8 cellular contexts compared by ENCODE assay signal in the genomic region with DNA sequence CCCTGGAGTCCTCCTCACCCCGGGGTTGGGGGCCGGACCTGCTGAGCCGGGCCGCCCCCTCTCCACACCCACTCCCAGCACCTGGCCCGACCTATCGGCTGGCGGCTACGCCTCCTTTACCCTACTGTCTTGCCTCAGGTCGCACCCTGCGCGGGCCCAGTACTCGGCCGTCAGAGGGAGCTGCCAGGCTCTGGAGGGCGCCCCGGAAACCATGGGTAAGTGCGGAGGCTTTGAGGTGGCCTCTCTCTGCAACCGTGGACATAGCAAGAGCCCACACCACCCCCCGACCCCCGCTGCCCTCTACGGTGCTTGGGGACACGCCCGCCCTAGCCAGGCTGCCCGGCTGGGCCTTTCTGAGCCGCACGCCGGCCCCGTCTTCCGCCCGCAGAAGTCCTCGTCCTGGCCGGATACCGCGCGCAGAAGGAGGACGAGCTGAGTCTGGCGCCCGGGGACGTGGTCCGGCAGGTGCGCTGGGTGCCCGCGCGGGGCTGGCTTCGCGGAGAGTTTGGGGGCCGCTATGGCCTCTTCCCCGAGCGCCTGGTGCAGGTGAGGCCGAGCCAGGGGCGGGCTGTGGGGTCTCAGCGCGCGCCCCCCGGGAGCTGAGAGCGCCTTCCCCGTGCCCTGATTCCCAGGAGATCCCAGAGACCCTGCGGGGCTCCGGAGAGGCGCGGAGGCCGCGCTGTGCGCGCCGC. TPM values are rescaled to one million over a fixed set of nuclear protein-coding genes. Genes with fewer than 3 reads are reported as not detected.
DNase-seq lines count a peak whose midpoint lies in the region; ATAC-seq and TF ChIP-seq lines count a peak whose summit lies in the region.

A gene (plus strand): TSS at position 159 of the 692 bp plus-strand sequence. CDS start 53 bp downstream, at position 212.

- DNase-seq in BJ (ENCODE audit: low read depth), result no peak
- DNase-seq in NT2/D1 (ENCODE audit: low read depth, low spot score), result peak; percentile 44
- DNase-seq in hepatocyte (ENCODE audit: low spot score), result peak; percentile 85
- DNase-seq in epidermal melanocyte (ENCODE audit: insufficient read length, low spot score), result no peak

- H3K36me3 Mint-ChIP-seq in activated naive CD8-positive, alpha-beta T cell, result peaks cover 3% of the 10 kb centered on the region

- H3K4me3 ChIP-seq in BJ (ENCODE audit: low read depth, low read length) (peak within 1 kb of the TSS; percentile 68), NT2/D1 (ENCODE audit: insufficient read length, low read depth) (peak within 1 kb of the TSS; percentile 89), hepatocyte (peak within 1 kb of the TSS; percentile 35), skin epidermis (peak within 1 kb of the TSS; percentile 60 to 73 (median 71))

- H3K27me3 ChIP-seq in BJ (ENCODE audit: control insufficient read depth, insufficient read depth, low read length), result no peaks in the 10 kb centered on the region
- no peaks in the 10 kb centered on the region for H3K27me3 ChIP-seq in NT2/D1 (ENCODE audit: insufficient read depth, insufficient read length)
- H3K27me3 ChIP-seq in hepatocyte, result no peaks in the 10 kb centered on the region

- peak; percentile 28; the same call in 1 of the 2 replicates for TF ChIP-seq CTCF in BJ (IDR thresholded peaks at IDR 0.05; ENCODE audit: insufficient read depth, low read depth, low read length)
- TF ChIP-seq CTCF in hepatocyte (IDR thresholded peaks at IDR 0.05; ENCODE audit: poor library complexity), result peak; percentile 21

- no peaks in the 10 kb centered on the region for H4K20me1 ChIP-seq in hepatocyte (ENCODE audit: insufficient read depth, poor library complexity, severe bottlenecking)

- H3K27me3 Mint-ChIP-seq in activated naive CD8-positive, alpha-beta T cell, result no peaks in the 10 kb centered on the region

- peak within 1 kb of the TSS; percentile 49 for H2AFZ ChIP-seq in hepatocyte

- H3K4me1 ChIP-seq in NT2/D1 (ENCODE audit: insufficient read depth, insufficient read length) (peaks cover 9% of the 10 kb centered on the region), hepatocyte (ENCODE audit: insufficient read depth) (peaks cover 10% of the 10 kb centered on the region)

- H3K27ac Mint-ChIP-seq in activated naive CD8-positive, alpha-beta T cell, result peak within 1 kb of the TSS; percentile 92

- peak within 1 kb of the TSS; percentile 93 for H3K9ac ChIP-seq in NT2/D1 (ENCODE audit: insufficient read length, low read depth)

- H3K9me3 ChIP-seq in NT2/D1 (ENCODE audit: insufficient read depth, low read length), result no peaks in the 10 kb centered on the region
- H3K9me3 ChIP-seq in hepatocyte (ENCODE audit: low read depth), result no peaks in the 10 kb centered on the region

- peak within 1 kb of the TSS; percentile 93 for H3K27ac ChIP-seq in hepatocyte
- peak within 1 kb of the TSS; percentile 71 to 96 (median 89) for H3K27ac ChIP-seq in skin epidermis

- H3K4me3 Mint-ChIP-seq in activated naive CD8-positive, alpha-beta T cell, result peak within 1 kb of the TSS; percentile 98

- H3K9me2 ChIP-seq in hepatocyte (replicated peaks; ENCODE audit: insufficient read depth), result no peaks in the 10 kb centered on the region

- peaks cover 32% of the 10 kb centered on the region for H3K4me1 Mint-ChIP-seq in activated naive CD8-positive, alpha-beta T cell (ENCODE audit: low read depth)

- POLR2A ChIA-PET in BJ (lab: Charles Lee), result no interaction called here

- H3K79me2 ChIP-seq in hepatocyte, result no peaks in the 10 kb centered on the region

- H3K36me3 ChIP-seq in BJ (ENCODE audit: control insufficient read depth, insufficient read depth, low read length) (peaks cover 18% of the 10 kb centered on the region), NT2/D1 (ENCODE audit: insufficient read depth, insufficient read length, low read length) (peaks cover 62% of the 10 kb centered on the region), hepatocyte (replicated peaks; ENCODE audit: insufficient read depth, low read depth) (no peaks in the 10 kb centered on the region)

- ATAC-seq in GM18907 (IDR thresholded peaks at IDR 0.05; ENCODE audit: unreplicated experiment) (peak; percentile 37), HG03103 (IDR thresholded peaks at IDR 0.05; ENCODE audit: low read depth, unreplicated experiment) (peak; percentile 11)

- H3K9me3 Mint-ChIP-seq in activated naive CD8-positive, alpha-beta T cell (ENCODE audit: low read depth), result no peaks in the 10 kb centered on the region

- peak within 1 kb of the TSS; percentile 95 for H3K4me2 ChIP-seq in hepatocyte

- WGBS in hepatocyte (ENCODE audit: low lambda C conversion rate, missing lambda C conversion rate), result 4% methylated on average over 57 of the region's 65 CpGs

- CTCF ChIA-PET in BJ (lab: Yijun Ruan, JAX), result interaction anchor here (1.1 to 1.8 kb wide), 8 partner anchors 15 to 157 kb away, joined by 3 to 7 read pairs (median 3); no protein-coding TSS in a partner anchor

RNA-seq across cellular contexts. Expression of the gene that starts here (rescaled TPM):
- polyA plus RNA-seq in BJ (2011; rRNA removed) (3.2 and 3.3 TPM in 2 replicates), hepatocyte (2.6 and 4.7 TPM in 2 replicates)
- polyA minus RNA-seq in BJ (2011; rRNA and poly(A)+ RNA removed), result 2.3 and 4.5 TPM in 2 replicates
- 2.9 and 4.6 TPM in 2 replicates for total RNA-seq in hepatocyte

Comparison
In these comparisons a context has a peak if more than half of its experiments do, and no peak if none do; other contexts are left out.
1. DNase-seq: peak in NT2/D1 (single experiment) and hepatocyte (single experiment); none in BJ (single experiment) and epidermal melanocyte (single experiment).
2. H3K4me3 ChIP-seq: peak in every context shown above with its lines; median percentile 89 in NT2/D1; 71 in skin epidermis; 68 in BJ; 35 in hepatocyte.